Comparison of ENCODE assay signal across 17 cellular contexts in genomic region chr4:75007891-75008290, GRCh38.
DNase-seq lines count a peak whose midpoint lies in the region; ATAC-seq, FAIRE-seq and TF ChIP-seq lines count a peak whose summit lies in the region.
"Had no signal": no experiment of that assay in that cellular context is flagged by ENCODE, and none has a peak within 500 bp of the region (broad histone marks: within the 10 kb centered on the region; RNA-seq: fewer than 3 reads in every experiment).

No MANE protein-coding gene starts in this region.

- H3K36me3 ChIP-seq in HAP-1 (replicated peaks) (no peaks in the 10 kb centered on the region), NT2/D1 (ENCODE audit: insufficient read depth, insufficient read length, low read length) (no peaks in the 10 kb centered on the region)
- H3K36me3 ChIP-seq: BLaER1 treated with 17β-estradiol and CSF1 and Interleukin-3, amounts not matched to agents 10 nM and 100 nM had no signal

- no peak overlapping the region for H3K9ac ChIP-seq in NT2/D1 (ENCODE audit: insufficient read length, low read depth)
- H3K9ac ChIP-seq: BLaER1 treated with 17β-estradiol and CSF1 and Interleukin-3, amounts not matched to agents 10 nM and 100 nM had no signal

- intact Hi-C loops in natural killer cell (cut with micrococcal nuclease) = no loop called here

- TF ChIP-seq CTCF in natural killer cell (IDR thresholded peaks at IDR 0.05) = no peak

- ATAC-seq in stimulated activated naive B cell treated with anti-CD40 and anti-IgM and Interleukin-4, amounts not matched to agents 10 μg/mL and 1 μg/mL and 100 μg/mL, for 72 hours (replicated peaks) = no peak
- ATAC-seq in natural killer cell = no peak
- ATAC-seq: CD8-positive, alpha-beta T cell; HepG2 had no signal

- no peak overlapping the region for H3K4me3 ChIP-seq in HAP-1
- no peak overlapping the region for H3K4me3 ChIP-seq in NT2/D1 (ENCODE audit: insufficient read length, low read depth)
- H3K4me3 ChIP-seq: BLaER1 treated with 17β-estradiol and CSF1 and Interleukin-3, amounts not matched to agents 10 nM and 100 nM had no signal

- no peaks in the 10 kb centered on the region for H3K27me3 ChIP-seq in HAP-1 (ENCODE audit: low read depth)
- no peaks in the 10 kb centered on the region for H3K27me3 ChIP-seq in NT2/D1 (ENCODE audit: insufficient read depth, insufficient read length)
- H3K27me3 ChIP-seq: BLaER1 treated with 17β-estradiol and CSF1 and Interleukin-3, amounts not matched to agents 10 nM and 100 nM had no signal

- DNase-seq in HAP-1 (ENCODE audit: low spot score in 2 of 2) (peak; percentile 25 to 51), NT2/D1 (ENCODE audit: low read depth, low spot score) (peak; percentile 27), iPS DF 19.7 (ENCODE audit: low read depth, low spot score) (peak; percentile 23), natural killer cell (no peak), urothelium cell line (ENCODE audit: low spot score) (no peak), NCI-H2227 (lab: John Stamatoyannopoulos, UW; ENCODE audit: unreplicated experiment) (no peak)
- DNase-seq in stimulated activated naive B cell treated with anti-CD40 and anti-IgM and Interleukin-4, amounts not matched to agents 10 μg/mL and 1 μg/mL and 100 μg/mL, for 72 hours = no peak
- DNase-seq: Calu3; CD8-positive, alpha-beta T cell; DMS79 treated with DMSO at 0.1 percent for 48 hours; GF-D8; GOT3; H7 had no signal

- H3K4me1 ChIP-seq in HAP-1 (peaks cover 12% of the 10 kb centered on the region), NT2/D1 (ENCODE audit: insufficient read depth, insufficient read length) (no peaks in the 10 kb centered on the region)

- peaks cover 13 to 20% of the 10 kb centered on the region in 2 donors for H3K9me3 Mint-ChIP-seq in stimulated activated naive B cell treated with anti-CD40 and anti-IgM and Interleukin-4, amounts not matched to agents 10 μg/mL and 1 μg/mL and 100 μg/mL, for 72 hours
- peaks cover 7 to 9% of the 10 kb centered on the region in 2 donors for H3K9me3 Mint-ChIP-seq in natural killer cell

- H3K27ac Mint-ChIP-seq in stimulated activated naive B cell treated with anti-CD40 and anti-IgM and Interleukin-4, amounts not matched to agents 10 μg/mL and 1 μg/mL and 100 μg/mL, for 72 hours = peak overlapping the region; percentile 72
- no peak overlapping the region for H3K27ac Mint-ChIP-seq in natural killer cell
- H3K27ac Mint-ChIP-seq: B cell; CD8-positive, alpha-beta T cell; IgD-negative memory B cell had no signal

- FAIRE-seq in urothelium cell line (lab: Jason Lieb, UNC) = no peak
- FAIRE-seq: HepG2 had no signal

- H3K9me3 ChIP-seq in HAP-1 (no peaks in the 10 kb centered on the region), NT2/D1 (ENCODE audit: insufficient read depth, low read length) (no peaks in the 10 kb centered on the region)

- in situ Hi-C loops in HAP-1 (cut with MboI; ENCODE audit: low sequenced_read_pairs) = no loop called here

- no peak overlapping the region for H3K4me3 Mint-ChIP-seq in stimulated activated naive B cell treated with anti-CD40 and anti-IgM and Interleukin-4, amounts not matched to agents 10 μg/mL and 1 μg/mL and 100 μg/mL, for 72 hours
- H3K4me3 Mint-ChIP-seq in natural killer cell = no peak overlapping the region
- H3K4me3 Mint-ChIP-seq: B cell; CD8-positive, alpha-beta T cell; IgD-negative memory B cell had no signal

- H3K27me3 Mint-ChIP-seq in stimulated activated naive B cell treated with anti-CD40 and anti-IgM and Interleukin-4, amounts not matched to agents 10 μg/mL and 1 μg/mL and 100 μg/mL, for 72 hours = no peaks in the 10 kb centered on the region
- H3K27me3 Mint-ChIP-seq in natural killer cell (ENCODE audit: low read depth in 2 of 2) = no peaks in the 10 kb centered on the region
- H3K27me3 Mint-ChIP-seq: B cell, IgD-negative memory B cell had no signal

- peaks cover 27 to 67% of the 10 kb centered on the region in 2 donors for H3K36me3 Mint-ChIP-seq in stimulated activated naive B cell treated with anti-CD40 and anti-IgM and Interleukin-4, amounts not matched to agents 10 μg/mL and 1 μg/mL and 100 μg/mL, for 72 hours
- no peaks in the 10 kb centered on the region for H3K36me3 Mint-ChIP-seq in natural killer cell
- H3K36me3 Mint-ChIP-seq: CD8-positive, alpha-beta T cell had no signal

- peaks cover 29 to 38% of the 10 kb centered on the region in 2 donors for H3K4me1 Mint-ChIP-seq in stimulated activated naive B cell treated with anti-CD40 and anti-IgM and Interleukin-4, amounts not matched to agents 10 μg/mL and 1 μg/mL and 100 μg/mL, for 72 hours
- H3K4me1 Mint-ChIP-seq in natural killer cell = no peaks in the 10 kb centered on the region

Comparison
In these comparisons a context has a peak if more than half of its experiments do, and no peak if none do; other contexts are left out.
1. DNase-seq: peak in HAP-1 (2 of 2), NT2/D1 (single experiment) and iPS DF 19.7 (single experiment); none in stimulated activated naive B cell treated with anti-CD40 and anti-IgM and Interleukin-4, amounts not matched to agents 10 μg/mL and 1 μg/mL and 100 μg/mL, for 72 hours (single experiment), natural killer cell (single experiment), urothelium cell line (single experiment) and NCI-H2227 (single experiment).